In the genomic region with DNA sequence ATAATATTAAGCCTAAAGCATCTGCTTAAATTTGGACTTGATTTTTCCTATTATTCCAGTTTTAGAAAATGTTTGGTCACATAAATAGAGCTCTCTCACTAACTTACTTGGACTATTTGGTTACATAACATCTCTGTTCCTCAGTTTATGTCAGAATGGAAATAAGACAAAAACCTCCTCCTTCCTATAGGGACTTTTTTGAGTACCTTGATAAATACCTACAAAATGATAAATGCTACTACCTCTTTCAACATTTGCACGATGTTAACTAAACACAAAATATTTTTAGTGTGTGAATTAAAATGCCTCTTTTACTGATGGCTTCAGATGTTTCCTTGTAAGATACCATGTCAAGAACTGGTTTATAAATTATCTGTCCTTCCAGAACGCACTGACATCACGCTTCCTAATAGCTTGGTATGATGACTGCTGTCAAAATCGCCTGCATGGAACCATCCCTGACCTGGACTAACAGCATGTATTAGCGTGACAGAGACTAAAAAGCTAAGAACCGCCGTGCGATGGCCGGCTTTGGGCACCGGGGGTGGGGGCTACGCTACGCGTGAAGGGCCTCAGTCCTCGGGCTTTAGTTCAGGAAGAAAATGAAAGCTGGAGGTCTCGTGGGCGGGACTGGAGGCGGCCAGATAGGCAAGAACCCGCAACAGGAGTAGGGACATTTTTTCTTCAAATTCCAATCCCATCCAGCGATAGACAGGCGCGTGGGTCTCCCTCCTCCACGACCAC, we compare ENCODE assay signal across 8 cellular contexts.
A peak's percentile ranks its signal among the peaks of the same experiment; 100 is the strongest.
DNase-seq lines count a peak whose midpoint lies in the region; ATAC-seq and TF ChIP-seq lines count a peak whose summit lies in the region.

No MANE protein-coding gene starts in this region.

- H3K4me1 ChIP-seq in SK-N-SH (ENCODE audit: control insufficient read depth in 1 of 2, insufficient read depth in 2 of 2, low read depth in 1 of 2, low read length in 1 of 2) (peaks cover 0 to 5% of the 10 kb centered on the region in 2 experiments; a peak in 2 of 4 replicates), esophagus muscularis mucosa (peaks cover 6 to 20% (median 20%) of the 10 kb centered on the region in 4 donors), Karpas-422 (ENCODE audit: low read length) (no peaks in the 10 kb centered on the region)

- H3K27me3 ChIP-seq in H7 (ENCODE audit: control insufficient read depth, insufficient read depth, low read length) (peaks cover 35% of the 10 kb centered on the region), SK-N-SH (ENCODE audit: insufficient read depth) (no peaks in the 10 kb centered on the region), esophagus muscularis mucosa (no peaks in the 10 kb centered on the region), Karpas-422 (ENCODE audit: low read length) (no peaks in the 10 kb centered on the region)

- H3F3A ChIP-seq in SK-N-SH (replicated peaks; ENCODE audit: insufficient read depth): no peaks in the 10 kb centered on the region

- H3K4me2 ChIP-seq in SK-N-SH (peak overlapping the region; percentile 93), Karpas-422 (ENCODE audit: low read depth, low read length, poor library complexity, severe bottlenecking) (no peak overlapping the region)

- H3K9ac ChIP-seq in SK-N-SH (peak overlapping the region; percentile 70), Karpas-422 (ENCODE audit: low read length) (no peak overlapping the region)

- H3K4me3 ChIP-seq in H7 (ENCODE audit: insufficient read depth, low read depth, low read length): peak overlapping the region; percentile 75
- peak overlapping the region; percentile 87 to 91 for H3K4me3 ChIP-seq in SK-N-SH (ENCODE audit: low read depth in 2 of 2, low read length in 1 of 2)
- peak overlapping the region; percentile 61 to 88 (median 86) for H3K4me3 ChIP-seq in esophagus muscularis mucosa
- H3K4me3 ChIP-seq in Karpas-422 (ENCODE audit: low read length): no peak overlapping the region

- H3K9me2 ChIP-seq in SK-N-SH (no peaks in the 10 kb centered on the region), Karpas-422 (replicated peaks; ENCODE audit: insufficient read depth, low read length) (no peaks in the 10 kb centered on the region)

- TF ChIP-seq CTCF in CD14-positive monocyte (IDR thresholded peaks at IDR 0.05) (no peak), SK-N-SH (IDR thresholded peaks at IDR 0.05) (no peak), esophagus muscularis mucosa (IDR thresholded peaks at IDR 0.05) (no peak), natural killer cell (IDR thresholded peaks at IDR 0.05) (no peak)

- H2AFZ ChIP-seq in SK-N-SH (ENCODE audit: low read depth): peak overlapping the region; percentile 98
- no peak overlapping the region for H2AFZ ChIP-seq in Karpas-422 (ENCODE audit: low read length)

- peaks cover 3 to 7% of the 10 kb centered on the region in 2 donors for H3K36me3 Mint-ChIP-seq in CD14-positive monocyte
- H3K36me3 Mint-ChIP-seq in natural killer cell: no peaks in the 10 kb centered on the region

- H3K4me1 Mint-ChIP-seq in CD14-positive monocyte: peaks cover 13% of the 10 kb centered on the region
- H3K4me1 Mint-ChIP-seq in natural killer cell: peaks cover 7 to 12% of the 10 kb centered on the region in 2 donors

- no peak for ATAC-seq in natural killer cell

- H3K27me3 Mint-ChIP-seq in CD14-positive monocyte (ENCODE audit: low read depth in 3 of 3) (peaks cover 46 to 72% (median 59%) of the 10 kb centered on the region in 3 donors), natural killer cell (ENCODE audit: low read depth in 2 of 2) (peaks cover 50 to 59% of the 10 kb centered on the region in 2 donors)

- intact Hi-C loops in CD14-positive monocyte (cut with micrococcal nuclease) (no loop called here), esophagus muscularis mucosa (cut with DNase I) (loop anchor here (10.0 kb wide), 1 partner anchor 164 kb away; no protein-coding TSS in a partner anchor), natural killer cell (cut with micrococcal nuclease) (no loop called here)

- H3K4me3 Mint-ChIP-seq in CD14-positive monocyte: peak overlapping the region; percentile 91 to 97
- H3K4me3 Mint-ChIP-seq in natural killer cell: peak overlapping the region; percentile 91

- no peak for TF ChIP-seq RAD21 in SK-N-SH (IDR thresholded peaks at IDR 0.05; ENCODE audit: low read length)

- H3K79me2 ChIP-seq in SK-N-SH (ENCODE audit: insufficient read depth) (no peaks in the 10 kb centered on the region), Karpas-422 (ENCODE audit: low read length) (no peaks in the 10 kb centered on the region)

- TF ChIP-seq EP300 in SK-N-SH (IDR thresholded peaks at IDR 0.05; ENCODE audit: borderline replicate concordance in 1 of 2, low read depth in 1 of 2, low read length in 1 of 2): no peak
- TF ChIP-seq EP300 in esophagus muscularis mucosa (IDR thresholded peaks at IDR 0.05): no peak

- POLR2A ChIA-PET in SK-N-SH (lab: Yijun Ruan, JAX): interaction anchor here (0.9 kb wide), 2 partner anchors 18 to 125 kb away, joined by 3 read pairs; no protein-coding TSS in a partner anchor

- H3K27ac ChIP-seq in SK-N-SH (ENCODE audit: low read depth in 2 of 2, low read length in 1 of 2) (peak overlapping the region in 1 of 2 experiments; percentile 9; a peak in 1 of 4 replicates), esophagus muscularis mucosa (replicated peaks in 1 of 4) (peak overlapping the region in 2 of 4 donors; percentile 61 to 66), Karpas-422 (ENCODE audit: low read length) (no peak overlapping the region)

- H3K9me3 ChIP-seq in SK-N-SH: no peaks in the 10 kb centered on the region
- H3K9me3 ChIP-seq in esophagus muscularis mucosa: no peaks in the 10 kb centered on the region
- no peaks in the 10 kb centered on the region for H3K9me3 ChIP-seq in Karpas-422 (ENCODE audit: low read length)

- WGBS in SK-N-SH (ENCODE audit: low lambda C conversion rate): 16% methylated on average over 21 of the region's 22 CpGs
- 17% methylated on average over 9 of the region's 22 CpGs for WGBS in esophagus muscularis mucosa

- H3K9me3 Mint-ChIP-seq in CD14-positive monocyte (peaks cover 0 to 14% (median 8%) of the 10 kb centered on the region in 7 donors), natural killer cell (no peaks in the 10 kb centered on the region)

- H4K20me1 ChIP-seq in SK-N-SH (ENCODE audit: insufficient read depth) (no peaks in the 10 kb centered on the region), Karpas-422 (ENCODE audit: insufficient read depth, low read depth, low read length) (no peaks in the 10 kb centered on the region)

- TF ChIP-seq POLR2A in esophagus muscularis mucosa (IDR thresholded peaks at IDR 0.05; ENCODE audit: low read depth): no peak

- H3K36me3 ChIP-seq in H7 (replicated peaks; ENCODE audit: control insufficient read depth, insufficient read depth, low read length) (no peaks in the 10 kb centered on the region), SK-N-SH (replicated peaks in 1 of 2; ENCODE audit: control insufficient read depth in 1 of 2, insufficient read depth in 2 of 2, low read length in 1 of 2) (no peaks in the 10 kb centered on the region), esophagus muscularis mucosa (no peaks in the 10 kb centered on the region), Karpas-422 (ENCODE audit: insufficient read depth, low read length) (no peaks in the 10 kb centered on the region)

- DNase-seq in CD14-positive monocyte (ENCODE audit: low spot score) (no peak), H7 (peak; percentile 62), SK-N-SH (peak; percentile 63), esophagus muscularis mucosa (ENCODE audit: extremely low spot score) (no peak), natural killer cell (no peak), GM19238 (ENCODE audit: insufficient read length, low spot score) (no peak), Karpas-422 (no peak)
- no peak for DNase-seq in activated CD4-positive, CD25-positive, alpha-beta regulatory T cell treated with anti-CD3 and anti-CD28 coated beads, Interleukin-2, amount 50 U/mL, for 72 hours

- H3K27ac Mint-ChIP-seq in CD14-positive monocyte (no peak overlapping the region), natural killer cell (no peak overlapping the region)

- CTCF ChIA-PET in SK-N-SH (lab: Yijun Ruan, JAX): interaction anchor here (0.7 to 2.8 kb wide), 12 partner anchors 8 to 316 kb away, joined by 3 to 17 read pairs (median 4); no protein-coding TSS in a partner anchor

TF ChIP-seq in SK-N-SH, 30 proteins besides CTCF, POLR2A, EP300 and RAD21:
- TF ChIP-seq, protein P1, sequence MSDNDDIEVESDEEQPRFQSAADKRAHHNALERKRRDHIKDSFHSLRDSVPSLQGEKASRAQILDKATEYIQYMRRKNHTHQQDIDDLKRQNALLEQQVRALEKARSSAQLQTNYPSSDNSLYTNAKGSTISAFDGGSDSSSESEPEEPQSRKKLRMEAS (IDR thresholded peaks at IDR 0.05; ENCODE audit: low read depth): 0 out of 2 replicates have a peak, but pooled peaks have one; percentile 11
- TF ChIP-seq, protein P2, sequence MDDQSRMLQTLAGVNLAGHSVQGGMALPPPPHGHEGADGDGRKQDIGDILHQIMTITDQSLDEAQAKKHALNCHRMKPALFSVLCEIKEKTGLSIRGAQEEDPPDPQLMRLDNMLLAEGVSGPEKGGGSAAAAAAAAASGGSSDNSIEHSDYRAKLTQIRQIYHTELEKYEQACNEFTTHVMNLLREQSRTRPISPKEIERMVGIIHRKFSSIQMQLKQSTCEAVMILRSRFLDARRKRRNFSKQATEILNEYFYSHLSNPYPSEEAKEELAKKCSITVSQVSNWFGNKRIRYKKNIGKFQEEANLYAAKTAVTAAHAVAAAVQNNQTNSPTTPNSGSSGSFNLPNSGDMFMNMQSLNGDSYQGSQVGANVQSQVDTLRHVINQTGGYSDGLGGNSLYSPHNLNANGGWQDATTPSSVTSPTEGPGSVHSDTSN (IDR thresholded peaks at IDR 0.05): no peak

Comparison
In these comparisons a context has a peak if more than half of its experiments do, and no peak if none do; other contexts are left out.
1. DNase-seq: peak in H7 (single experiment) and SK-N-SH (single experiment); none in CD14-positive monocyte (single experiment), esophagus muscularis mucosa (single experiment), natural killer cell (single experiment), GM19238 (single experiment), Karpas-422 (single experiment) and activated CD4-positive, CD25-positive, alpha-beta regulatory T cell treated with anti-CD3 and anti-CD28 coated beads, Interleukin-2, amount 50 U/mL, for 72 hours (single experiment).